In the genomic region with DNA sequence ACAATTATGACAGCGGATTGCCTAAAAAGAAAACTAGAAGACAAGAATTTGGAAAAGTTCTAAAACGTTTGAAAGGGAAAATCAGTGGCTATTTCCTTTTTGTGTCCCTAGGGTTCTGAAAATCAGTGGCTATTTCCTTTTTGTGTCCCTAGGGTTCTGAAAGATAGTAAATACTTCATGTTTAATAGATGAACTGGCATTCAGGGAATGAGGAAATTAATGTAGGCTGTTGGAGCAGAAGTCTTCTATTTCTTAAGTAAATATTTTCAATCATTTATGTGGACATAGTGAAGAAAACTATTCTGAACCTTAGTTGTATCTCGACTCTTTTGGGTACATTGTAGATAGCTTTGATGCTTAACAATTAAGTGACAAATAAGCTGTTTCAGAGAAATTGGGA, we compare ENCODE assay signal across 26 cellular contexts.
"Had no signal": no experiment of that assay in that cellular context is flagged by ENCODE, and none has a peak within 500 bp of the region (broad histone marks: within the 10 kb centered on the region; RNA-seq: fewer than 3 reads in every experiment).

No MANE protein-coding gene starts in this region.

- H3K27ac ChIP-seq: heart left ventricle, parathyroid adenoma, right atrium auricular region, right lobe of liver, testis, thyroid gland, transverse colon, upper lobe of right lung had no signal

- H3K4me3 ChIP-seq: heart left ventricle, lung, right atrium auricular region, right lobe of liver, smooth muscle cell, stomach, testis, thyroid gland, transverse colon, upper lobe of right lung had no signal

- H2AFZ ChIP-seq: parathyroid adenoma had no signal

- ATAC-seq: heart left ventricle; left colon; natural killer cell; right lobe of liver; stimulated activated naive B cell treated with anti-CD40 and anti-IgM and Interleukin-4, amounts not matched to agents 10 μg/mL and 1 μg/mL and 100 μg/mL, for 72 hours; stimulated activated naive CD8-positive, alpha-beta T cell treated with anti-CD3 and anti-CD28 coated beads, Interleukin-15, Interleukin-2, amounts not matched to agents 100 U/mL and 50 U/mL, for 24 hours; upper lobe of right lung had no signal

- H3K27me3 ChIP-seq: right atrium auricular region, stomach, testis, thyroid gland, transverse colon, upper lobe of right lung had no signal

- H3K9me3 ChIP-seq: right atrium auricular region, right lobe of liver, stomach, testis, thyroid gland, transverse colon, upper lobe of right lung had no signal

- H3K4me1 ChIP-seq: heart left ventricle, parathyroid adenoma, right atrium auricular region, right lobe of liver, thyroid gland, transverse colon, upper lobe of right lung had no signal

- FAIRE-seq: islet of Langerhans, kidney, urothelium cell line had no signal

- H3K4me2 ChIP-seq: smooth muscle cell had no signal

- H3K36me3 ChIP-seq: heart left ventricle, right atrium auricular region, right lobe of liver, stomach, thyroid gland, transverse colon, upper lobe of right lung had no signal

- H3K79me2 ChIP-seq: parathyroid adenoma had no signal

- DNase-seq: glutamatergic neuron; heart left ventricle; hypothalamus; immature natural killer cell; kidney; left colon; mesendoderm; naive B cell; natural killer cell; nephron progenitor cell; right lobe of liver; stimulated activated CD4-positive, alpha-beta T cell treated with anti-CD3 and anti-CD28 coated beads, Interleukin-2, amount 100 ng/mL, for 24 hours; stimulated activated CD4-positive, alpha-beta T cell treated with anti-CD3 and anti-CD28 coated beads, Interleukin-4, amount 100 ng/mL, for 1 hour; stimulated activated naive B cell treated with anti-CD40 and anti-IgM and Interleukin-4, amounts not matched to agents 10 μg/mL and 1 μg/mL and 100 μg/mL, for 72 hours; stimulated activated naive CD8-positive, alpha-beta T cell treated with anti-CD3 and anti-CD28 coated beads, Interleukin-15, Interleukin-2, amounts not matched to agents 100 U/mL and 50 U/mL, for 24 hours; stomach; testis; thyroid gland; transverse colon; upper lobe of right lung had no signal
